ENCODE assay signal across 33 cellular contexts in genomic region chr3:77524467-77524866, GRCh38.
DNase-seq lines count a peak whose midpoint lies in the region; ATAC-seq, FAIRE-seq and TF ChIP-seq lines count a peak whose summit lies in the region.
"Had no signal": no experiment of that assay in that cellular context is flagged by ENCODE, and none has a peak within 500 bp of the region (broad histone marks: within the 10 kb centered on the region; RNA-seq: fewer than 3 reads in every experiment).

No MANE protein-coding gene starts in this region.

- CTCF ChIA-PET in A549 (lab: Yijun Ruan, JAX), result no interaction called here
- CTCF ChIA-PET in HEK293 (lab: Yijun Ruan, JAX), result interaction anchor here (0.7 kb wide), 1 partner anchor 24 kb away, joined by 3 read pairs; no protein-coding TSS in a partner anchor
- CTCF ChIA-PET in WTC11 (lab: Charles Lee), result no interaction called here
- CTCF ChIA-PET in activated CD8-positive, alpha-beta memory T cell treated with anti-CD3 and anti-CD28 coated beads, Interleukin-2, amount 10 ng/mL, durations not matched to agents 7 days and 5 days (lab: Charles Lee), result no interaction called here

- no peaks in the 10 kb centered on the region for H3K36me3 ChIP-seq in HEK293 (ENCODE audit: control insufficient read depth in 2 of 2, insufficient read depth in 1 of 2, low read length in 2 of 2)
- H3K36me3 ChIP-seq: BLaER1, esophagus squamous epithelium, HAP-1, heart right ventricle, MG63, right atrium auricular region, spleen, upper lobe of left lung had no signal

- no peak for TF ChIP-seq CTCF in A549 (IDR thresholded peaks at IDR 0.05)
- no peak for TF ChIP-seq CTCF in HEK293 (tag by site-specific recombination; IDR thresholded peaks at IDR 0.05)
- TF ChIP-seq CTCF in WTC11 (IDR thresholded peaks at IDR 0.05), result no peak

- H3K27me3 Mint-ChIP-seq in WTC11 (ENCODE audit: low read depth), result peaks cover 42% of the 10 kb centered on the region
- H3K27me3 Mint-ChIP-seq in activated CD8-positive, alpha-beta memory T cell treated with anti-CD3 and anti-CD28 coated beads, Interleukin-2, amount 10 ng/mL, durations not matched to agents 7 days and 5 days, result no peaks in the 10 kb centered on the region
- H3K27me3 Mint-ChIP-seq: activated naive CD8-positive, alpha-beta T cell treated with anti-CD3 and anti-CD28 coated beads, Interleukin-2, amount 50 U/mL, for 24 hours; central memory CD8-positive, alpha-beta T cell; dendritic cell treated with granulocyte-macrophage colony-stimulating factor and Interleukin-4, amounts not matched to agents 40 ng/mL and 50 ng/mL, for 4 days had no signal

- TF ChIP-seq EP300 in A549 (IDR thresholded peaks at IDR 0.05), result no peak

- no peak overlapping the region for H3K4me3 Mint-ChIP-seq in WTC11
- no peak overlapping the region for H3K4me3 Mint-ChIP-seq in activated CD8-positive, alpha-beta memory T cell treated with anti-CD3 and anti-CD28 coated beads, Interleukin-2, amount 10 ng/mL, durations not matched to agents 7 days and 5 days
- H3K4me3 Mint-ChIP-seq: activated CD8-positive, alpha-beta T cell treated with anti-CD3 and anti-CD28 coated beads, Interleukin-2, amount 10 ng/mL, durations not matched to agents 7 days and 5 days; activated naive CD8-positive, alpha-beta T cell treated with anti-CD3 and anti-CD28 coated beads, Interleukin-2, amount 50 U/mL, for 24 hours; central memory CD8-positive, alpha-beta T cell; dendritic cell treated with granulocyte-macrophage colony-stimulating factor and Interleukin-4, amounts not matched to agents 40 ng/mL and 50 ng/mL, for 4 days; endodermal cell; T-helper 1 cell treated with Interleukin-12 subunit alpha and Interleukin-12 subunit beta and Interleukin-4 antibody, amounts not matched to agents 30 μg/mL and 1 μg/mL, for 36 hours had no signal

- H3K27ac Mint-ChIP-seq in WTC11, result no peak overlapping the region
- H3K27ac Mint-ChIP-seq in activated CD8-positive, alpha-beta memory T cell treated with anti-CD3 and anti-CD28 coated beads, Interleukin-2, amount 10 ng/mL, durations not matched to agents 7 days and 5 days, result no peak overlapping the region
- H3K27ac Mint-ChIP-seq: activated CD8-positive, alpha-beta T cell treated with anti-CD3 and anti-CD28 coated beads, Interleukin-2, amount 10 ng/mL, durations not matched to agents 7 days and 5 days; activated naive CD8-positive, alpha-beta T cell treated with anti-CD3 and anti-CD28 coated beads, Interleukin-2, amount 50 U/mL, for 24 hours; dendritic cell treated with granulocyte-macrophage colony-stimulating factor and Interleukin-4, amounts not matched to agents 40 ng/mL and 50 ng/mL, for 4 days; endodermal cell; T-helper 1 cell treated with Interleukin-12 subunit alpha and Interleukin-12 subunit beta and Interleukin-4 antibody, amounts not matched to agents 30 μg/mL and 1 μg/mL, for 36 hours had no signal

- no peak for FAIRE-seq in A549 (lab: Jason Lieb, UNC)

- H3K9me3 ChIP-seq in A549 (no peaks in the 10 kb centered on the region), HEK293 (ENCODE audit: control insufficient read depth, insufficient read depth, low read depth, low read length) (no peaks in the 10 kb centered on the region)
- H3K9me3 ChIP-seq: BLaER1, esophagus squamous epithelium, HAP-1, heart right ventricle, MG63, right atrium auricular region, upper lobe of left lung had no signal

- H3K9me3 Mint-ChIP-seq in WTC11, result peaks cover 4% of the 10 kb centered on the region
- peaks cover 16% of the 10 kb centered on the region for H3K9me3 Mint-ChIP-seq in activated CD8-positive, alpha-beta memory T cell treated with anti-CD3 and anti-CD28 coated beads, Interleukin-2, amount 10 ng/mL, durations not matched to agents 7 days and 5 days (ENCODE audit: low read depth)
- H3K9me3 Mint-ChIP-seq: dendritic cell treated with granulocyte-macrophage colony-stimulating factor and Interleukin-4, amounts not matched to agents 40 ng/mL and 50 ng/mL, for 4 days; endodermal cell had no signal

- H3K4me3 ChIP-seq in A549, result no peak overlapping the region
- H3K4me3 ChIP-seq in HEK293 (ENCODE audit: low read depth, low read length), result no peak overlapping the region
- H3K4me3 ChIP-seq: BLaER1, esophagus squamous epithelium, HAP-1, heart right ventricle, lung, MG63, right atrium auricular region, SK-N-MC, spleen, upper lobe of left lung had no signal

- no peak for DNase-seq in A549 (ENCODE audit: low read depth in 1 of 2, low spot score in 1 of 2)
- DNase-seq in NCI-H2107 (lab: John Stamatoyannopoulos, UW), result peak; percentile 16
- DNase-seq in WTC11 (ENCODE audit: low spot score), result no peak
- DNase-seq in activated CD8-positive, alpha-beta memory T cell treated with anti-CD3 and anti-CD28 coated beads, Interleukin-2, amount 10 ng/mL, durations not matched to agents 7 days and 5 days, result no peak
- no peak for DNase-seq in left lobe of liver (ENCODE audit: low spot score)
- DNase-seq: activated CD8-positive, alpha-beta T cell treated with anti-CD3 and anti-CD28 coated beads, Interleukin-2, amount 10 ng/mL, durations not matched to agents 7 days and 5 days; activated gamma-delta T cell; activated naive CD8-positive, alpha-beta T cell treated with anti-CD3 and anti-CD28 coated beads, Interleukin-2, amount 50 U/mL, for 24 hours; DND-41; endodermal cell; esophagus squamous epithelium; foreskin melanocyte; heart right ventricle; KG1; kidney glomerular epithelial cell; MG63; NCI-H2029 treated with DMSO at 0.1 percent for 48 hours; NCI-H774; spleen; upper lobe of left lung had no signal

- WGBS in A549 (ENCODE audit: missing lambda C conversion rate), result 33% methylated on average over 3 of the region's 3 CpGs

- ATAC-seq in A549 (no peak), WTC11 (peak; percentile 36; the same call in 1 of the 2 replicates), HG02759 (IDR thresholded peaks at IDR 0.05; ENCODE audit: unreplicated experiment) (no peak), left lobe of liver (no peak), GM19023 (IDR thresholded peaks at IDR 0.05; ENCODE audit: unreplicated experiment) (no peak)
- ATAC-seq in activated CD8-positive, alpha-beta memory T cell treated with anti-CD3 and anti-CD28 coated beads, Interleukin-2, amount 10 ng/mL, durations not matched to agents 7 days and 5 days, result no peak
- ATAC-seq: activated CD8-positive, alpha-beta T cell treated with anti-CD3 and anti-CD28 coated beads, Interleukin-2, amount 10 ng/mL, durations not matched to agents 7 days and 5 days; activated naive CD8-positive, alpha-beta T cell treated with anti-CD3 and anti-CD28 coated beads, Interleukin-2, amount 50 U/mL, for 24 hours; heart right ventricle had no signal

- POLR2A ChIA-PET in A549 (lab: Yijun Ruan, JAX) (no interaction called here), HEK293 (lab: Yijun Ruan, JAX) (no interaction called here), WTC11 (lab: Charles Lee) (no interaction called here)

- H3K4me1 ChIP-seq in A549, result no peaks in the 10 kb centered on the region
- H3K4me1 ChIP-seq in HEK293 (ENCODE audit: control insufficient read depth, insufficient read depth, low read length), result no peaks in the 10 kb centered on the region
- H3K4me1 ChIP-seq: BLaER1, esophagus squamous epithelium, heart right ventricle, parathyroid adenoma, right atrium auricular region, spleen had no signal

- no peak for TF ChIP-seq RAD21 in A549 (conservative IDR thresholded peaks at IDR 0.05 in 1 of 2, IDR thresholded peaks at IDR 0.05 in 1 of 2)

- H3K27ac ChIP-seq in A549 (no peak overlapping the region), HEK293 (ENCODE audit: extremely low read depth, low read depth, low read length) (no peak overlapping the region)
- H3K27ac ChIP-seq: BLaER1, esophagus squamous epithelium, heart right ventricle, parathyroid adenoma, right atrium auricular region, RWPE1, SK-N-MC had no signal

- peaks cover 21% of the 10 kb centered on the region for H3K4me1 Mint-ChIP-seq in WTC11
- H3K4me1 Mint-ChIP-seq in activated CD8-positive, alpha-beta memory T cell treated with anti-CD3 and anti-CD28 coated beads, Interleukin-2, amount 10 ng/mL, durations not matched to agents 7 days and 5 days, result no peaks in the 10 kb centered on the region
- H3K4me1 Mint-ChIP-seq: activated naive CD8-positive, alpha-beta T cell treated with anti-CD3 and anti-CD28 coated beads, Interleukin-2, amount 50 U/mL, for 24 hours; central memory CD8-positive, alpha-beta T cell had no signal

- H3K36me3 Mint-ChIP-seq in WTC11, result no peaks in the 10 kb centered on the region
- no peaks in the 10 kb centered on the region for H3K36me3 Mint-ChIP-seq in activated CD8-positive, alpha-beta memory T cell treated with anti-CD3 and anti-CD28 coated beads, Interleukin-2, amount 10 ng/mL, durations not matched to agents 7 days and 5 days

- TF ChIP-seq POLR2A in A549 (IDR thresholded peaks at IDR 0.05; ENCODE audit: low read length), result no peak

- no peak overlapping the region for H3K4me2 ChIP-seq in A549
- H3K4me2 ChIP-seq: BLaER1 had no signal

TF ChIP-seq in A549, 52 proteins besides CTCF, POLR2A, EP300 and RAD21 (continues in another document):
- no peak for TF ChIP-seq CEBPB (IDR thresholded peaks at IDR 0.05)
- TF ChIP-seq RCOR1 (IDR thresholded peaks at IDR 0.05; ENCODE audit: low read depth, low read length), result no peak

TF ChIP-seq in HEK293, 187 proteins besides CTCF, POLR2A, EP300 and RAD21 (continues in another document):
- TF ChIP-seq WT1 (tag by site-specific recombination; IDR thresholded peaks at IDR 0.05) (peak; percentile 84), TCF7L2 (IDR thresholded peaks at IDR 0.05; ENCODE audit: borderline replicate concordance, low read depth, low read length) (peak; percentile 84; the same call in 1 of the 2 replicates)

TF ChIP-seq in WTC11, 78 proteins besides CTCF, POLR2A, EP300 and RAD21:
- TF ChIP-seq GTF2I (CRISPR knock-in tag; conservative IDR thresholded peaks at IDR 0.05) (no peak), ZNF396 (CRISPR knock-in tag; IDR thresholded peaks at IDR 0.05; ENCODE audit: borderline replicate concordance) (no peak), ATF1 (CRISPR knock-in tag; IDR thresholded peaks at IDR 0.05) (no peak), OVOL2 (CRISPR knock-in tag; IDR thresholded peaks at IDR 0.05; ENCODE audit: borderline replicate concordance) (no peak), TEAD4 (CRISPR knock-in tag; IDR thresholded peaks at IDR 0.05) (no peak), FOXP1 (CRISPR knock-in tag; IDR thresholded peaks at IDR 0.05; ENCODE audit: borderline replicate concordance) (no peak), ZNF423 (CRISPR knock-in tag; IDR thresholded peaks at IDR 0.05) (no peak)
